8 cellular contexts compared by ENCODE assay signal in the genomic region with DNA sequence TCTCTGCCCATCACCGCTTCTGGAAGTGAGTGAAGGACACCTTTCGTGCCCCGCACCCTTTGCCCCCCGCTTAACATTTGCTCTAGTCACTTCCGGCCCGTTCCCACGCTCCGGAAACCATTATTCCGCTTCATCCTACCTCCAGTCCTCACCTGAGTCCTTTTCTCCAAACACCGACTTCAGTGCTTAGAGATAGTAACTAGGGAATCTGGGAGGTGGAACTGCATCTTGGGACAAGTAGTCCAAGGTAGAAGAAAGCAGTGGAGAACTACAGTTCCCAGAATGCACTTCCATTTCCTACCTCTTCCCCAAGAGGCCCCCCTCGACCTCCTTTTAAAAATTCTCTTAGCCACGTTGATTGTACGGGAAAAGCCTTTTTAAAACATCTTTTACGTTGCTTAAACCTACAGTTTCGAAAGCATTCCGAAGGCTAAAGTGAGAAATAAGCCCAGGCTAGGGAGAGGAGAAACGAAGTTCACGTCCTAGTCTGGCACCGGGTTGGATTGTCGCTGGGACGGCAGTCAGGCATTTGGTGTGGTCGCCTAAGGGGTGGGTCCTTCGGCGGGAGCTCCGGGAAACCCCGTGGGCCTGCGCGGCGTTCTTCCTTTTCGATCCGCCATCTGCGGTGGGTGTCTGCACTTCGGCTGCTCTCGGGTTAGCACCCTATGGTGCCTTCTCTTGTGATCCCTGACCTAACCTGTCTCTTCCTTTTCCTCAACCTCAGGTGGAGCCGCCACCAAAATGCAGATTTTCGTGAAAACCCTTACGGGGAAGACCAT. TPM values are rescaled to one million over a fixed set of nuclear protein-coding genes. Genes with fewer than 3 reads are reported as not detected.
A peak's percentile ranks its signal among the peaks of the same experiment; 100 is the strongest.
DNase-seq lines count a peak whose midpoint lies in the region; ATAC-seq and TF ChIP-seq lines count a peak whose summit lies in the region.

A gene (minus strand): TSS at position 210 of the 779 bp plus-strand sequence. CDS start 9,882 bp downstream, outside the sequence.
A gene (plus strand): TSS at position 605 of the 779 bp plus-strand sequence. CDS start 137 bp downstream, at position 742.

- ATAC-seq in GM19043 (IDR thresholded peaks at IDR 0.05; ENCODE audit: low read depth, unreplicated experiment) (peak; percentile 90), HG03378 (IDR thresholded peaks at IDR 0.05; ENCODE audit: unreplicated experiment) (peak; percentile 91)

- peak; percentile 95 for DNase-seq in AG10803 (ENCODE audit: low read depth)
- peak; percentile 90 for DNase-seq in NCI-H460 (ENCODE audit: extremely low read depth, low read depth)
- peak; percentile 94 for DNase-seq in activated CD4-positive, CD25-positive, alpha-beta regulatory T cell treated with anti-CD3 and anti-CD28 coated beads, Interleukin-2, amount 50 U/mL, for 72 hours
- peak; percentile 96 for DNase-seq in chondrocyte (ENCODE audit: low spot score)
- peak; percentile 98 for DNase-seq in kidney glomerular epithelial cell (lab: John Stamatoyannopoulos, UW)
- DNase-seq in stimulated activated CD4-positive, alpha-beta T cell treated with anti-CD3 and anti-CD28 coated beads, Interleukin-1b, Interleukin-23, amount 100 ng/mL, for 1 hour (ENCODE audit: low read depth in 2 of 2) = peak; percentile 83 to 97

- H3K36me3 Mint-ChIP-seq in chondrocyte (ENCODE audit: low read depth) = peaks cover 14% of the 10 kb centered on the region

- H3K27me3 Mint-ChIP-seq in chondrocyte (ENCODE audit: low read depth) = no peaks in the 10 kb centered on the region

- no peak for TF ChIP-seq CTCF in AG10803 (conservative IDR thresholded peaks at IDR 0.05; ENCODE audit: low read length)
- TF ChIP-seq CTCF in chondrocyte (IDR thresholded peaks at IDR 0.05) = no peak

- peak within 1 kb of the TSS; percentile 97 for H3K27ac Mint-ChIP-seq in chondrocyte (ENCODE audit: unreplicated experiment)

- peak within 1 kb of the TSS; percentile 97 for H3K4me3 ChIP-seq in AG10803 (ENCODE audit: low read length)

- no peaks in the 10 kb centered on the region for H3K9me3 Mint-ChIP-seq in chondrocyte (ENCODE audit: low read depth)

- H3K4me1 Mint-ChIP-seq in chondrocyte (ENCODE audit: low read depth) = peaks cover 61% of the 10 kb centered on the region

- peak within 1 kb of the TSS; percentile 93 for H3K4me3 Mint-ChIP-seq in chondrocyte (ENCODE audit: unreplicated experiment)

RNA-seq across cellular contexts. Expression of the first gene that starts in this region (rescaled TPM):
- 9.7 and 10.8 TPM in 2 replicates for total RNA-seq in NCI-H460 (2014; rRNA removed; shearing (Covaris generic))
- polyA plus RNA-seq in NCI-H460 (2014; cell fraction: nucleus; rRNA removed) = 12.3 and 51.4 TPM in 2 replicates
- total RNA-seq in chondrocyte = 15.6 to 19.7 TPM (median 16.5 TPM) in 3 replicates

RNA-seq across cellular contexts. Expression of the second gene that starts in this region (rescaled TPM):
- 3,201 and 3,623 TPM in 2 replicates for total RNA-seq in NCI-H460 (2014; rRNA removed; shearing (Covaris generic))
- polyA plus RNA-seq in NCI-H460 (2014; cell fraction: nucleus; rRNA removed) = 809 and 1,041 TPM in 2 replicates
- total RNA-seq in chondrocyte = 545 to 650 TPM (median 580 TPM) in 3 replicates

Comparison
In these comparisons a context has a peak if more than half of its experiments do, and no peak if none do; other contexts are left out.
1. Peak in every context shown above with its lines: DNase-seq, ATAC-seq and H3K4me3 ChIP-seq.